In genomic region chr3:6242104-6242503, GRCh38 we compare ENCODE assay signal across 7 cellular contexts.
"Had no signal": no experiment of that assay in that cellular context is flagged by ENCODE, and none has a peak within 500 bp of the region (broad histone marks: within the 10 kb centered on the region; RNA-seq: fewer than 3 reads in every experiment).

No MANE protein-coding gene starts in this region.

- DNase-seq: IMR-90, KBM-7, KG1 had no signal

- H3K27me3 Mint-ChIP-seq: IgD-negative memory B cell had no signal

- H3K27ac ChIP-seq: HL-60 had no signal

- H3K4me1 Mint-ChIP-seq: IgD-negative memory B cell had no signal

- H3K4me3 Mint-ChIP-seq: IgD-negative memory B cell had no signal

- H3K27ac Mint-ChIP-seq: IgD-negative memory B cell had no signal

- ATAC-seq: HepG2, K562 had no signal

- H3K4me3 ChIP-seq: K562 had no signal
